Comparison of ENCODE assay signal across 14 cellular contexts in the genomic region with DNA sequence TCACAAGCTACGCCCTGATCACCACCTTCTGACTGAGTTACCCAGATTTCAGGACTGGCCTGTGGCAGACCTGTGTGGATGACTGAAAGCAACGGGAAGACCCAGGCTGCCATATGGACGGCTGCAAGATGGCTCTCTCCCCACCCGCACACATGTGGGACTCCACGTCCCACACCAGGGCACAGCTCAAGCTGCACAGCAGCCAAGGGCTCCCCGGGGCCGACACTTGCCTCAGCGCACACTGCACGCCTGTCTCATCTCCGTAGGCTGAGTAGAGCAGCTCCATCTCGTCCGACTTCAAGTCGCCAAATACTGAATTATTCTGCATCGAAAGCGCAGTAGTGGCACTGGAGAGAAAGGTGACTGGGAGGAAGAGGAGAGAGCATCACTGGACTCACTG.
"Had no signal": no experiment of that assay in that cellular context is flagged by ENCODE, and none has a peak within 500 bp of the region (broad histone marks: within the 10 kb centered on the region; RNA-seq: fewer than 3 reads in every experiment).

No MANE protein-coding gene starts in this region.

- H3K27me3 Mint-ChIP-seq: progenitor cell of endocrine pancreas had no signal

- H3K4me3 ChIP-seq: colonic mucosa, hepatocyte, pancreas, tibial artery, upper lobe of right lung had no signal

- ATAC-seq: pancreas, upper lobe of right lung had no signal

- H3K27ac Mint-ChIP-seq: progenitor cell of endocrine pancreas; stimulated activated naive CD8-positive, alpha-beta T cell treated with anti-CD3 and anti-CD28 coated beads, Interleukin-15, Interleukin-2, amounts not matched to agents 100 ng/mL and 50 ng/mL, for 24 hours had no signal

- H3K4me1 ChIP-seq: colonic mucosa, pancreas, tibial artery, upper lobe of right lung had no signal

- H3K9me3 ChIP-seq: colonic mucosa, pancreas, tibial artery, upper lobe of right lung had no signal

- H3K27me3 ChIP-seq: colonic mucosa, hepatocyte, pancreas, tibial artery, upper lobe of right lung had no signal

- H2AFZ ChIP-seq: hepatocyte had no signal

- FAIRE-seq: pancreas, small intestine had no signal

- H3K27ac ChIP-seq: colonic mucosa, hepatocyte, pancreas, tibial artery, upper lobe of right lung had no signal

- H3K4me2 ChIP-seq: hepatocyte had no signal

- H3K4me3 Mint-ChIP-seq: naive thymus-derived CD4-positive, alpha-beta T cell; stimulated activated naive CD8-positive, alpha-beta T cell treated with anti-CD3 and anti-CD28 coated beads, Interleukin-15, Interleukin-2, amounts not matched to agents 100 ng/mL and 50 ng/mL, for 24 hours had no signal

- DNase-seq: cerebellar nuclear complex; colonic mucosa; dermis blood vessel endothelial cell; foreskin melanocyte; head of caudate nucleus; naive thymus-derived CD4-positive, alpha-beta T cell; pancreas; small intestine; stimulated activated CD4-positive, alpha-beta T cell treated with anti-CD3 and anti-CD28 coated beads, Interleukin-2, amount 100 ng/mL, for 48 hours; tibial artery; upper lobe of right lung had no signal
